In genomic region chr9:74557577-74557976, GRCh38 we compare ENCODE assay signal across 20 cellular contexts.
DNase-seq lines count a peak whose midpoint lies in the region; ATAC-seq, FAIRE-seq and TF ChIP-seq lines count a peak whose summit lies in the region.
"Had no signal": no experiment of that assay in that cellular context is flagged by ENCODE, and none has a peak within 500 bp of the region (broad histone marks: within the 10 kb centered on the region; RNA-seq: fewer than 3 reads in every experiment).

No MANE protein-coding gene starts in this region.

- TF ChIP-seq CTCF in GM12878 (IDR thresholded peaks at IDR 0.05 in 2 of 3, conservative IDR thresholded peaks at IDR 0.05 in 1 of 3; ENCODE audit: control insufficient read depth in 2 of 3, extremely low read depth in 1 of 3, insufficient read depth in 1 of 3, low read depth in 3 of 3, low read length in 3 of 3) (no peak), D721Med (IDR thresholded peaks at IDR 0.05; ENCODE audit: insufficient read depth, missing control alignments) (no peak), left ventricle myocardium inferior (IDR thresholded peaks at IDR 0.05; ENCODE audit: borderline replicate concordance) (no peak)

- RAD21 ChIA-PET in GM12878 (lab: Charles Lee; ENCODE audit: unreplicated experiment): interaction anchor here (0.9 kb wide), 1 partner anchor 14 kb away, joined by 3 read pairs; no protein-coding TSS in a partner anchor

- no peak for TF ChIP-seq RAD21 in GM12878 (IDR thresholded peaks at IDR 0.05; ENCODE audit: insufficient read depth, low read depth, low read length)

- peaks cover 37 to 73% (median 53%) of the 10 kb centered on the region in 10 experiments for H3K4me1 ChIP-seq in BLaER1 treated with 17β-estradiol and CSF1 and Interleukin-3, amounts not matched to agents 10 nM and 100 nM
- H3K4me1 ChIP-seq in GM12878 (ENCODE audit: control insufficient read depth, insufficient read depth, low read length) (peaks cover 3% of the 10 kb centered on the region), left ventricle myocardium inferior (peaks cover 11% of the 10 kb centered on the region)
- H3K4me1 ChIP-seq: psoas muscle, uterus had no signal

- SMC1A ChIA-PET in GM12878 (lab: Charles Lee; ENCODE audit: uncharacterized antibody, unreplicated experiment): interaction anchor here (1.6 to 2.3 kb wide), 3 partner anchors 10 to 12 kb away, joined by 4 to 10 read pairs (median 4); no protein-coding TSS in a partner anchor

- H3K9ac ChIP-seq in BLaER1 treated with 17β-estradiol and CSF1 and Interleukin-3, amounts not matched to agents 10 nM and 100 nM: 0 out of 22 replicates have a peak overlapping the region, but pooled peaks of 1 of the 11 experiments have one; percentile 7
- no peak overlapping the region for H3K9ac ChIP-seq in GM12878 (ENCODE audit: control insufficient read depth, insufficient read depth, low read length)

- no peak for TF ChIP-seq EP300 in GM12878 (IDR thresholded peaks at IDR 0.05; ENCODE audit: borderline replicate concordance in 1 of 2, control insufficient read depth in 1 of 2, low read depth in 2 of 2, low read length in 2 of 2)

- H4K20me1 ChIP-seq in BLaER1 treated with 17β-estradiol and CSF1 and Interleukin-3, amounts not matched to agents 10 nM and 100 nM: no peaks in the 10 kb centered on the region
- H4K20me1 ChIP-seq in GM12878 (ENCODE audit: control insufficient read depth, insufficient read depth): no peaks in the 10 kb centered on the region

- no peaks in the 10 kb centered on the region for H3K27me3 ChIP-seq in BLaER1 treated with 17β-estradiol and CSF1 and Interleukin-3, amounts not matched to agents 10 nM and 100 nM
- H3K27me3 ChIP-seq in GM12878 (replicated peaks in 1 of 2; ENCODE audit: control insufficient read depth in 2 of 2, insufficient read depth in 2 of 2, low read length in 1 of 2) (no peaks in the 10 kb centered on the region), left ventricle myocardium inferior (ENCODE audit: low read depth) (no peaks in the 10 kb centered on the region)
- H3K27me3 ChIP-seq: uterus had no signal

- ATAC-seq in GM21367 (IDR thresholded peaks at IDR 0.05; ENCODE audit: unreplicated experiment): peak; percentile 30
- peak; percentile 34 for ATAC-seq in HG03159 (IDR thresholded peaks at IDR 0.05; ENCODE audit: unreplicated experiment)
- ATAC-seq in GM12878: peak; percentile 31; the same call in 1 of the 3 replicates
- ATAC-seq: activated CD8-positive, alpha-beta T cell treated with anti-CD3 and anti-CD28 coated beads, Interleukin-2, amount 10 ng/mL, durations not matched to agents 7 days and 5 days; activated naive CD8-positive, alpha-beta T cell treated with anti-CD3 and anti-CD28 coated beads, Interleukin-2, amount 50 U/mL, for 24 hours; left ventricle myocardium superior; naive thymus-derived CD8-positive, alpha-beta T cell; psoas muscle had no signal

- no peaks in the 10 kb centered on the region; a peak in 2 of 22 replicates for H3K9me3 ChIP-seq in BLaER1 treated with 17β-estradiol and CSF1 and Interleukin-3, amounts not matched to agents 10 nM and 100 nM (replicated peaks in 1 of 11)
- H3K9me3 ChIP-seq in GM12878 (replicated peaks; ENCODE audit: control insufficient read depth, insufficient read depth, low read length) (no peaks in the 10 kb centered on the region), left ventricle myocardium inferior (replicated peaks) (no peaks in the 10 kb centered on the region)
- H3K9me3 ChIP-seq: psoas muscle, uterus had no signal

- peak overlapping the region; percentile 25 to 71 (median 57); a peak in 21 of 22 replicates for H3K4me2 ChIP-seq in BLaER1 treated with 17β-estradiol and CSF1 and Interleukin-3, amounts not matched to agents 10 nM and 100 nM
- H3K4me2 ChIP-seq in GM12878 (ENCODE audit: control insufficient read depth, insufficient read depth): 0 out of 2 replicates have a peak overlapping the region, but pooled peaks have one; percentile 18

- DNase-seq in GM12878 (ENCODE audit: low read depth, low spot score) (no peak), D721Med (ENCODE audit: insufficient read length, low spot score) (no peak), left ventricle myocardium inferior (no peak), erythroblast (lab: John Stamatoyannopoulos, UW) (no peak)
- DNase-seq in stimulated activated naive CD4-positive, alpha-beta T cell treated with Interleukin-2 at 50 U/mL for 16 hours (lab: John Stamatoyannopoulos, UW): no peak
- DNase-seq: ACHN; activated CD8-positive, alpha-beta T cell treated with anti-CD3 and anti-CD28 coated beads, Interleukin-2, amount 10 ng/mL, durations not matched to agents 7 days and 5 days; activated naive CD8-positive, alpha-beta T cell treated with anti-CD3 and anti-CD28 coated beads, Interleukin-2, amount 50 U/mL, for 24 hours; central memory CD4-positive, alpha-beta T cell; foreskin melanocyte; H7; left ventricle myocardium superior; naive thymus-derived CD8-positive, alpha-beta T cell; NCI-H1694 treated with DMSO at 0.1 percent for 48 hours; psoas muscle; stimulated activated CD4-positive, alpha-beta T cell treated with anti-CD3 and anti-CD28 coated beads, Interleukin-12 subunit alpha, Interleukin-12 subunit beta, amount 100 ng/mL, for 4 hours; uterus had no signal

- H3K79me2 ChIP-seq in GM12878 (ENCODE audit: control insufficient read depth, insufficient read depth, low read length): no peaks in the 10 kb centered on the region

- H3K27ac ChIP-seq in BLaER1 treated with 17β-estradiol and CSF1 and Interleukin-3, amounts not matched to agents 10 nM and 100 nM: peak overlapping the region; percentile 20 to 71 (median 48); a peak in 17 of 22 replicates
- H3K27ac ChIP-seq in GM12878 (ENCODE audit: control insufficient read depth, insufficient read depth) (no peak overlapping the region), left ventricle myocardium inferior (replicated peaks) (no peak overlapping the region)
- H3K27ac ChIP-seq: psoas muscle, uterus had no signal

- H2AFZ ChIP-seq in GM12878 (ENCODE audit: control insufficient read depth, low read depth, low read length): no peak overlapping the region

- FAIRE-seq in GM12878 (lab: Jason Lieb, UNC) (no peak), D721Med (lab: Jason Lieb, UNC) (no peak)

- intact Hi-C loops in GM12878 (cut with micrococcal nuclease; ENCODE audit: unreplicated experiment): no loop called here
- intact Hi-C loops in left ventricle myocardium inferior (cut with micrococcal nuclease): no loop called here

- H3K36me3 ChIP-seq in BLaER1 treated with 17β-estradiol and CSF1 and Interleukin-3, amounts not matched to agents 10 nM and 100 nM: peaks cover 0 to 47% (median 17%) of the 10 kb centered on the region in 11 experiments; a peak in 7 of 22 replicates
- H3K36me3 ChIP-seq in GM12878 (ENCODE audit: control insufficient read depth in 2 of 2, insufficient read depth in 2 of 2, low read length in 1 of 2) (no peaks in the 10 kb centered on the region), left ventricle myocardium inferior (no peaks in the 10 kb centered on the region)
- H3K36me3 ChIP-seq: uterus had no signal

- in situ Hi-C loops in GM12878 (cut with MboI): no loop called here

- POLR2A ChIA-PET in GM12878 (lab: Charles Lee): no interaction called here

- TF ChIP-seq POLR2A in GM12878 (IDR thresholded peaks at IDR 0.05; ENCODE audit: low read depth, low read length): no peak
- no peak for TF ChIP-seq POLR2A in erythroblast (IDR thresholded peaks at IDR 0.05; ENCODE audit: low read length)

- 85% methylated on average over 5 of the region's 5 CpGs for WGBS in GM12878 (ENCODE audit: insufficient coverage, insufficient replicate concordance, low lambda C conversion rate, missing lambda C conversion rate)

- H3K4me3 ChIP-seq in BLaER1 treated with 17β-estradiol and CSF1 and Interleukin-3, amounts not matched to agents 10 nM and 100 nM: no peak overlapping the region
- H3K4me3 ChIP-seq in GM12878 (no peak overlapping the region), left ventricle myocardium inferior (no peak overlapping the region)
- H3K4me3 ChIP-seq: psoas muscle, uterus had no signal

- CTCF ChIA-PET in GM12878 (lab: Yijun Ruan, JAX): interaction anchor here (0.6 kb wide), 1 partner anchor 15 kb away, joined by 3 read pairs; no protein-coding TSS in a partner anchor

- no TSS peak for BruUV-seq in GM12878 (replicated peaks; lab: Mats Ljungman, UMichigan)

TF ChIP-seq in GM12878, 131 proteins besides CTCF, POLR2A, EP300 and RAD21:
- TF ChIP-seq, protein P1, sequence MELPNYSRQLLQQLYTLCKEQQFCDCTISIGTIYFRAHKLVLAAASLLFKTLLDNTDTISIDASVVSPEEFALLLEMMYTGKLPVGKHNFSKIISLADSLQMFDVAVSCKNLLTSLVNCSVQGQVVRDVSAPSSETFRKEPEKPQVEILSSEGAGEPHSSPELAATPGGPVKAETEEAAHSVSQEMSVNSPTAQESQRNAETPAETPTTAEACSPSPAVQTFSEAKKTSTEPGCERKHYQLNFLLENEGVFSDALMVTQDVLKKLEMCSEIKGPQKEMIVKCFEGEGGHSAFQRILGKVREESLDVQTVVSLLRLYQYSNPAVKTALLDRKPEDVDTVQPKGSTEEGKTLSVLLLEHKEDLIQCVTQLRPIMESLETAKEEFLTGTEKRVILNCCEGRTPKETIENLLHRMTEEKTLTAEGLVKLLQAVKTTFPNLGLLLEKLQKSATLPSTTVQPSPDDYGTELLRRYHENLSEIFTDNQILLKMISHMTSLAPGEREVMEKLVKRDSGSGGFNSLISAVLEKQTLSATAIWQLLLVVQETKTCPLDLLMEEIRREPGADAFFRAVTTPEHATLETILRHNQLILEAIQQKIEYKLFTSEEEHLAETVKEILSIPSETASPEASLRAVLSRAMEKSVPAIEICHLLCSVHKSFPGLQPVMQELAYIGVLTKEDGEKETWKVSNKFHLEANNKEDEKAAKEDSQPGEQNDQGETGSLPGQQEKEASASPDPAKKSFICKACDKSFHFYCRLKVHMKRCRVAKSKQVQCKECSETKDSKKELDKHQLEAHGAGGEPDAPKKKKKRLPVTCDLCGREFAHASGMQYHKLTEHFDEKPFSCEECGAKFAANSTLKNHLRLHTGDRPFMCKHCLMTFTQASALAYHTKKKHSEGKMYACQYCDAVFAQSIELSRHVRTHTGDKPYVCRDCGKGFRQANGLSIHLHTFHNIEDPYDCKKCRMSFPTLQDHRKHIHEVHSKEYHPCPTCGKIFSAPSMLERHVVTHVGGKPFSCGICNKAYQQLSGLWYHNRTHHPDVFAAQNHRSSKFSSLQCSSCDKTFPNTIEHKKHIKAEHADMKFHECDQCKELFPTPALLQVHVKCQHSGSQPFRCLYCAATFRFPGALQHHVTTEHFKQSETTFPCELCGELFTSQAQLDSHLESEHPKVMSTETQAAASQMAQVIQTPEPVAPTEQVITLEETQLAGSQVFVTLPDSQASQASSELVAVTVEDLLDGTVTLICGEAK (IDR thresholded peaks at IDR 0.05; ENCODE audit: borderline replicate concordance): peak; percentile 35; the same call in 1 of the 2 replicates
- TF ChIP-seq, protein P2, sequence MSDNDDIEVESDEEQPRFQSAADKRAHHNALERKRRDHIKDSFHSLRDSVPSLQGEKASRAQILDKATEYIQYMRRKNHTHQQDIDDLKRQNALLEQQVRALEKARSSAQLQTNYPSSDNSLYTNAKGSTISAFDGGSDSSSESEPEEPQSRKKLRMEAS (IDR thresholded peaks at IDR 0.05; ENCODE audit: low read depth, low read length): no peak

Comparison
In these comparisons a context has a peak if more than half of its experiments do, and no peak if none do; other contexts are left out.
1. H3K27ac ChIP-seq: peak in BLaER1 treated with 17β-estradiol and CSF1 and Interleukin-3, amounts not matched to agents 10 nM and 100 nM (11 of 11); none in GM12878 (single experiment) and left ventricle myocardium inferior (single experiment).
2. Peak in every context shown above with its lines, with median percentiles within 50 percentile points of each other: ATAC-seq.